In genomic region chr14:77043177-77043983, GRCh38 we compare ENCODE assay signal across 8 cellular contexts. TPM values are rescaled to one million over a fixed set of nuclear protein-coding genes. Genes with fewer than 3 reads are reported as not detected.
DNase-seq lines count a peak whose midpoint lies in the region; ATAC-seq and TF ChIP-seq lines count a peak whose summit lies in the region.

No MANE protein-coding gene starts in this region.

- H3K4me3 Mint-ChIP-seq in activated naive CD4-positive, alpha-beta T cell treated with anti-CD3 and anti-CD28 coated beads for 36 hours, result peak overlapping the region; percentile 0
- peak overlapping the region; percentile 65 for H3K4me3 Mint-ChIP-seq in glutamatergic neuron (ENCODE audit: unreplicated experiment)

- intact Hi-C loops in activated naive CD4-positive, alpha-beta T cell treated with anti-CD3 and anti-CD28 coated beads for 36 hours (cut with micrococcal nuclease), result loop anchor here (1.0 to 5.0 kb wide), 3 partner anchors 10 to 1501 kb away; partner anchors contain the start of genes AHSA1 and VIPAS39
- intact Hi-C loops in prostate gland (cut with DNase I), result no loop called here

- H3K36me3 Mint-ChIP-seq in activated naive CD4-positive, alpha-beta T cell treated with anti-CD3 and anti-CD28 coated beads for 36 hours (ENCODE audit: low read depth), result no peaks in the 10 kb centered on the region
- no peaks in the 10 kb centered on the region for H3K36me3 Mint-ChIP-seq in glutamatergic neuron (ENCODE audit: unreplicated experiment)

- H3K27ac ChIP-seq in DOHH2 (ENCODE audit: low read depth, low read length) (no peak overlapping the region), prostate gland (peak overlapping the region; percentile 83 to 88)

- H3K27ac Mint-ChIP-seq in activated naive CD4-positive, alpha-beta T cell treated with anti-CD3 and anti-CD28 coated beads for 36 hours, result peak overlapping the region; percentile 99
- H3K27ac Mint-ChIP-seq in glutamatergic neuron (ENCODE audit: unreplicated experiment), result peak overlapping the region; percentile 99

- H3F3A ChIP-seq in DOHH2 (ENCODE audit: control insufficient read depth, insufficient read depth), result peaks cover 14% of the 10 kb centered on the region

- DNase-seq in NCI-H2171 (lab: John Stamatoyannopoulos, UW) (peak; percentile 22), glutamatergic neuron (no peak), prostate gland (ENCODE audit: low spot score) (no peak)
- peak; percentile 82 for DNase-seq in activated naive CD4-positive, alpha-beta T cell treated with anti-CD3 and anti-CD28 coated beads for 36 hours

- no peaks in the 10 kb centered on the region for H4K20me1 ChIP-seq in DOHH2 (ENCODE audit: control insufficient read depth, insufficient read depth, low read depth, low read length)

- H3K79me2 ChIP-seq in DOHH2 (ENCODE audit: control insufficient read depth, low read length), result no peaks in the 10 kb centered on the region

- no peaks in the 10 kb centered on the region for H3K27me3 Mint-ChIP-seq in activated naive CD4-positive, alpha-beta T cell treated with anti-CD3 and anti-CD28 coated beads for 36 hours (ENCODE audit: low read depth)
- H3K27me3 Mint-ChIP-seq in glutamatergic neuron (ENCODE audit: unreplicated experiment), result peaks cover 6% of the 10 kb centered on the region

- TF ChIP-seq CTCF in DOHH2 (IDR thresholded peaks at IDR 0.05; ENCODE audit: low read depth, low read length, poor library complexity, severe bottlenecking) (no peak), glutamatergic neuron (IDR thresholded peaks at IDR 0.05; ENCODE audit: partially characterized antibody, unreplicated experiment) (no peak), prostate gland (IDR thresholded peaks at IDR 0.05) (no peak)

- H3K9me3 ChIP-seq in DOHH2 (ENCODE audit: control insufficient read depth, insufficient read depth, low read length) (no peaks in the 10 kb centered on the region), prostate gland (no peaks in the 10 kb centered on the region)

- H3K27me3 ChIP-seq in DOHH2 (ENCODE audit: control insufficient read depth, low read length) (peaks cover 21% of the 10 kb centered on the region), prostate gland (replicated peaks; ENCODE audit: insufficient read depth) (no peaks in the 10 kb centered on the region)

- no peaks in the 10 kb centered on the region for H3K9me2 ChIP-seq in DOHH2 (replicated peaks; ENCODE audit: control insufficient read depth, low read length)

- H3K4me3 ChIP-seq in DOHH2 (ENCODE audit: low read length) (peak overlapping the region; percentile 44), prostate gland (no peak overlapping the region)

- peak overlapping the region; percentile 81 for H3K4me2 ChIP-seq in DOHH2 (ENCODE audit: low read length)

- no peaks in the 10 kb centered on the region for H3K9me3 Mint-ChIP-seq in activated naive CD4-positive, alpha-beta T cell treated with anti-CD3 and anti-CD28 coated beads for 36 hours
- peaks cover 14% of the 10 kb centered on the region for H3K9me3 Mint-ChIP-seq in glutamatergic neuron (ENCODE audit: unreplicated experiment)

- H3K4me1 Mint-ChIP-seq in activated naive CD4-positive, alpha-beta T cell treated with anti-CD3 and anti-CD28 coated beads for 36 hours (ENCODE audit: low read depth), result peaks cover 77% of the 10 kb centered on the region
- peaks cover 58% of the 10 kb centered on the region for H3K4me1 Mint-ChIP-seq in glutamatergic neuron (ENCODE audit: low read depth, unreplicated experiment)

- ATAC-seq in GM18867 (IDR thresholded peaks at IDR 0.05; ENCODE audit: unreplicated experiment) (no peak), HG02588 (IDR thresholded peaks at IDR 0.05; ENCODE audit: unreplicated experiment) (no peak), HG03354 (IDR thresholded peaks at IDR 0.05; ENCODE audit: poor library complexity, severe bottlenecking, unreplicated experiment) (no peak)

- no peak for TF ChIP-seq POLR2A in prostate gland (IDR thresholded peaks at IDR 0.05)

- no peaks in the 10 kb centered on the region for H3K36me3 ChIP-seq in DOHH2 (ENCODE audit: control insufficient read depth, low read length)
- no peaks in the 10 kb centered on the region for H3K36me3 ChIP-seq in prostate gland

- H3K4me1 ChIP-seq in DOHH2 (ENCODE audit: control insufficient read depth, low read length) (peaks cover 52% of the 10 kb centered on the region), prostate gland (replicated peaks) (peaks cover 41% of the 10 kb centered on the region)

- CTCF ChIA-PET in activated naive CD4-positive, alpha-beta T cell treated with anti-CD3 and anti-CD28 coated beads for 36 hours (lab: Charles Lee), result interaction anchor here (0.8 to 8.5 kb wide), 13 partner anchors 8 to 170 kb away, joined by 3 to 76 read pairs (median 4); partner anchors contain the start of gene IRF2BPL

- WGBS in prostate gland, result 24% methylated on average over 10 of the region's 10 CpGs

RNA-seq across cellular contexts. Expression of gene IRF2BPL, which starts 14.9 kb away (rescaled TPM):
- total RNA-seq in activated naive CD4-positive, alpha-beta T cell treated with anti-CD3 and anti-CD28 coated beads for 36 hours, result 10 to 100 TPM; 34.8 to 35.2 TPM
- 23.3 TPM for total RNA-seq in glutamatergic neuron (ENCODE audit: unreplicated experiment)
- total RNA-seq in prostate gland, result 100 to 1,000 TPM; 113 to 141 TPM

RNA-seq across cellular contexts. Expression of gene CIPC, which starts 54.7 kb away (rescaled TPM):
- 1 to 10 TPM; 5.6 to 6.1 TPM for total RNA-seq in activated naive CD4-positive, alpha-beta T cell treated with anti-CD3 and anti-CD28 coated beads for 36 hours
- total RNA-seq in glutamatergic neuron (ENCODE audit: unreplicated experiment), result 22.3 TPM
- total RNA-seq in prostate gland, result 10 to 100 TPM; 45.1 to 63.3 TPM

Comparison
In these comparisons a context has a peak if more than half of its experiments do, and no peak if none do; other contexts are left out.
1. DNase-seq: peak in NCI-H2171 (single experiment) and activated naive CD4-positive, alpha-beta T cell treated with anti-CD3 and anti-CD28 coated beads for 36 hours (single experiment); none in glutamatergic neuron (single experiment) and prostate gland (single experiment).